8 cellular contexts compared by ENCODE assay signal in genomic region chr19:47315125-47315821, GRCh38. TPM values are rescaled to one million over a fixed set of nuclear protein-coding genes. Genes with fewer than 3 reads are reported as not detected.
DNase-seq lines count a peak whose midpoint lies in the region; ATAC-seq, FAIRE-seq and TF ChIP-seq lines count a peak whose summit lies in the region.

No MANE protein-coding gene starts in this region.

- peaks cover 43% of the 10 kb centered on the region for H3K27me3 Mint-ChIP-seq in activated naive CD4-positive, alpha-beta T cell treated with anti-CD3 and anti-CD28 coated beads, Interleukin-2, amount 10 ng/mL, durations not matched to agents 7 days and 5 days
- peaks cover 32% of the 10 kb centered on the region for H3K27me3 Mint-ChIP-seq in T-helper 17 cell

- CTCF ChIA-PET in activated naive CD4-positive, alpha-beta T cell treated with anti-CD3 and anti-CD28 coated beads, Interleukin-2, amount 10 ng/mL, durations not matched to agents 7 days and 5 days (lab: Charles Lee), result no interaction called here

- H3K36me3 Mint-ChIP-seq in activated naive CD4-positive, alpha-beta T cell treated with anti-CD3 and anti-CD28 coated beads, Interleukin-2, amount 10 ng/mL, durations not matched to agents 7 days and 5 days, result no peaks in the 10 kb centered on the region
- no peaks in the 10 kb centered on the region for H3K36me3 Mint-ChIP-seq in T-helper 17 cell (ENCODE audit: low read depth)

- no peaks in the 10 kb centered on the region for H3K4me1 Mint-ChIP-seq in activated naive CD4-positive, alpha-beta T cell treated with anti-CD3 and anti-CD28 coated beads, Interleukin-2, amount 10 ng/mL, durations not matched to agents 7 days and 5 days
- H3K4me1 Mint-ChIP-seq in T-helper 17 cell, result peaks cover 2% of the 10 kb centered on the region

- intact Hi-C loops in posterior vena cava (cut with DNase I), result no loop called here

- TF ChIP-seq CTCF in D721Med (IDR thresholded peaks at IDR 0.05; ENCODE audit: insufficient read depth, missing control alignments), result no peak

- no peaks in the 10 kb centered on the region for H3K9me3 Mint-ChIP-seq in activated naive CD4-positive, alpha-beta T cell treated with anti-CD3 and anti-CD28 coated beads, Interleukin-2, amount 10 ng/mL, durations not matched to agents 7 days and 5 days

- H3K4me3 Mint-ChIP-seq in activated naive CD4-positive, alpha-beta T cell treated with anti-CD3 and anti-CD28 coated beads, Interleukin-2, amount 10 ng/mL, durations not matched to agents 7 days and 5 days, result no peak overlapping the region
- H3K4me3 Mint-ChIP-seq in T-helper 17 cell, result peak overlapping the region; percentile 45

- no peak for FAIRE-seq in D721Med (lab: Jason Lieb, UNC)

- no peaks in the 10 kb centered on the region for H3K9me3 ChIP-seq in T-helper 17 cell (ENCODE audit: control insufficient read depth, low read length, poor library complexity, severe bottlenecking)

- peak; percentile 14 for DNase-seq in activated naive CD4-positive, alpha-beta T cell treated with Interleukin-2 at 50 U/mL for 16 hours
- no peak for DNase-seq in activated naive CD4-positive, alpha-beta T cell treated with anti-CD3 and anti-CD28 coated beads, Interleukin-2, amount 10 ng/mL, durations not matched to agents 7 days and 5 days
- no peak for DNase-seq in T-helper 17 cell
- peak; percentile 95 for DNase-seq in fibroblast of the conjunctiva (ENCODE audit: low read depth)
- peak; percentile 88 for DNase-seq in posterior vena cava (ENCODE audit: low spot score)
- no peak for DNase-seq in D721Med (ENCODE audit: insufficient read length, low spot score)

- ATAC-seq in T-helper 17 cell (peak; percentile 54), GM19455 (IDR thresholded peaks at IDR 0.05; ENCODE audit: unreplicated experiment) (no peak), GM19035 (IDR thresholded peaks at IDR 0.05; ENCODE audit: unreplicated experiment) (no peak)

- H3K27ac Mint-ChIP-seq in activated naive CD4-positive, alpha-beta T cell treated with anti-CD3 and anti-CD28 coated beads, Interleukin-2, amount 10 ng/mL, durations not matched to agents 7 days and 5 days, result no peak overlapping the region
- H3K27ac Mint-ChIP-seq in T-helper 17 cell, result peak overlapping the region; percentile 5

RNA-seq across cellular contexts. Expression of gene C5AR1, which starts 5.6 kb away (rescaled TPM):
- total RNA-seq in T-helper 17 cell, result 10 to 100 TPM in 1 of 2 donors, 1 to 10 TPM in 1; 2.2 to 11.3 TPM
- total RNA-seq in posterior vena cava, result 10 to 100 TPM; 30.6 to 33.4 TPM

RNA-seq across cellular contexts. Expression of gene C5AR2, which starts 16.7 kb away (rescaled TPM):
- total RNA-seq in T-helper 17 cell, result 1 to 10 TPM in 1 of 2 donors, under 1 TPM in 1; 0.70 to 1.4 TPM
- total RNA-seq in posterior vena cava, result 1 to 10 TPM; 2.7 to 8.2 TPM

RNA-seq across cellular contexts. Expression of gene DHX34, which starts 33.8 kb away (rescaled TPM):
- 10 to 100 TPM in 1 of 2 donors, 1 to 10 TPM in 1; 9.1 to 11.2 TPM for total RNA-seq in T-helper 17 cell
- 1 to 10 TPM; 7.7 to 7.9 TPM for total RNA-seq in posterior vena cava

RNA-seq across cellular contexts. Expression of gene INAFM1, which starts 40.6 kb away (rescaled TPM):
- 1 to 10 TPM; 9.2 to 9.9 TPM for total RNA-seq in T-helper 17 cell
- total RNA-seq in posterior vena cava, result 10 to 100 TPM; 28.2 to 38.6 TPM

RNA-seq across cellular contexts. Expression of gene CCDC9, which starts 58.9 kb away (rescaled TPM):
- total RNA-seq in T-helper 17 cell (10 to 100 TPM; 35.6 to 53.7 TPM), posterior vena cava (10 to 100 TPM; 31.6 to 33.5 TPM)

Comparison
In these comparisons a context has a peak if more than half of its experiments do, and no peak if none do; other contexts are left out.
1. DNase-seq: peak in activated naive CD4-positive, alpha-beta T cell treated with Interleukin-2 at 50 U/mL for 16 hours (single experiment), fibroblast of the conjunctiva (single experiment) and posterior vena cava (single experiment); none in activated naive CD4-positive, alpha-beta T cell treated with anti-CD3 and anti-CD28 coated beads, Interleukin-2, amount 10 ng/mL, durations not matched to agents 7 days and 5 days (single experiment), T-helper 17 cell (0 of 3) and D721Med (single experiment).